8 cellular contexts compared by ENCODE assay signal in genomic region chr3:193788189-193788946, GRCh38.
DNase-seq lines count a peak whose midpoint lies in the region; ATAC-seq and TF ChIP-seq lines count a peak whose summit lies in the region.

No MANE protein-coding gene starts in this region.

- 0 out of 2 replicates have a peak overlapping the region, but pooled peaks have one; percentile 18 for H3K4me2 ChIP-seq in OCI-LY3 (ENCODE audit: low read length)

- no peak for TF ChIP-seq POLR2A in transverse colon (IDR thresholded peaks at IDR 0.05)

- ATAC-seq in HG03571 (IDR thresholded peaks at IDR 0.05; ENCODE audit: unreplicated experiment) (peak; percentile 55), lower lobe of right lung (peak; percentile 87 to 88)

- H3K36me3 ChIP-seq in OCI-LY3 (replicated peaks; ENCODE audit: low read depth, low read length) (no peaks in the 10 kb centered on the region), colonic mucosa (no peaks in the 10 kb centered on the region), lower lobe of right lung (no peaks in the 10 kb centered on the region), transverse colon (no peaks in the 10 kb centered on the region)

- no peak overlapping the region for H3K27ac ChIP-seq in OCI-LY3 (ENCODE audit: low read length)
- no peak overlapping the region for H3K27ac ChIP-seq in colonic mucosa
- no peak overlapping the region for H3K27ac ChIP-seq in lower lobe of right lung
- H3K27ac ChIP-seq in transverse colon = peak overlapping the region in 3 of 4 donors; percentile 18 to 44 (median 25)

- in situ Hi-C loops in Caki2 (cut with HindIII; ENCODE audit: low pct_unique_long_range_greater_than_20kb, low sequenced_read_pairs) = no loop called here
- in situ Hi-C loops in transverse colon (cut with MboI; ENCODE audit: low pct_ligation_motif_present in 1 of 4, low pct_unique_long_range_greater_than_20kb in 1 of 4, low sequenced_read_pairs in 3 of 4) = loop anchor here (5.0 to 25.0 kb wide), 6 partner anchors 174 to 526 kb away; partner anchors contain the start of gene HES1 (in 3 of the 4)

- no peak for TF ChIP-seq EP300 in transverse colon (IDR thresholded peaks at IDR 0.05; ENCODE audit: low read depth)

- no peak overlapping the region for H3K9ac ChIP-seq in OCI-LY3 (ENCODE audit: low read length)
- peak overlapping the region in 1 of 2 donors; percentile 46 for H3K9ac ChIP-seq in colonic mucosa (ENCODE audit: low read depth in 2 of 2, low read length in 2 of 2)

- H3K9me3 ChIP-seq in OCI-LY3 (ENCODE audit: insufficient read depth, low read length) (no peaks in the 10 kb centered on the region), colonic mucosa (no peaks in the 10 kb centered on the region), lower lobe of right lung (no peaks in the 10 kb centered on the region), transverse colon (no peaks in the 10 kb centered on the region)

- H3K27me3 ChIP-seq in OCI-LY3 (ENCODE audit: low read depth, low read length) (peaks cover 60% of the 10 kb centered on the region), colonic mucosa (no peaks in the 10 kb centered on the region), lower lobe of right lung (ENCODE audit: low read depth) (no peaks in the 10 kb centered on the region), transverse colon (no peaks in the 10 kb centered on the region)

- H3K4me1 ChIP-seq in OCI-LY3 (ENCODE audit: low read length) = peaks cover 8% of the 10 kb centered on the region
- H3K4me1 ChIP-seq in colonic mucosa = no peaks in the 10 kb centered on the region
- peaks cover 12% of the 10 kb centered on the region for H3K4me1 ChIP-seq in lower lobe of right lung
- peaks cover 0 to 23% (median 13%) of the 10 kb centered on the region in 4 donors for H3K4me1 ChIP-seq in transverse colon

- peak; percentile 89 for TF ChIP-seq CTCF in OCI-LY3 (IDR thresholded peaks at IDR 0.05; ENCODE audit: low read depth, low read length)
- peak; percentile 73 for TF ChIP-seq CTCF in colonic mucosa (IDR thresholded peaks at IDR 0.05)
- peak; percentile 81 for TF ChIP-seq CTCF in lower lobe of right lung (IDR thresholded peaks at IDR 0.05)
- peak; percentile 69 to 86 (median 75) for TF ChIP-seq CTCF in transverse colon (IDR thresholded peaks at IDR 0.05)

- DNase-seq in Caki2 (ENCODE audit: low read depth) = peak; percentile 25
- peak; percentile 63 for DNase-seq in GM19240 (ENCODE audit: insufficient read length, low spot score)
- DNase-seq in colonic mucosa = peak; percentile 76
- peak; percentile 63 for DNase-seq in lower lobe of right lung
- DNase-seq in transverse colon = peak; percentile 54
- no peak for DNase-seq in activated effector memory CD4-positive, alpha-beta T cell treated with anti-CD3 and anti-CD28 coated beads, Interleukin-2, amount 50 U/mL, for 16 hours

- intact Hi-C loops in colonic mucosa (cut with DNase I) (loop anchor here (10.0 kb wide), 2 partner anchors 176 to 206 kb away; no protein-coding TSS in a partner anchor), lower lobe of right lung (cut with DNase I) (loop anchor here (10.0 kb wide), 1 partner anchor 346 kb away; the partner anchor contains the start of gene HES1), transverse colon (cut with DNase I; ENCODE audit: low total_unique reads) (loop anchor here (5.0 kb wide), 1 partner anchor 349 kb away; the partner anchor contains the start of gene HES1)

- H2AFZ ChIP-seq in OCI-LY3 (ENCODE audit: low read depth, low read length) = no peak overlapping the region

- H3K4me3 ChIP-seq in OCI-LY3 (ENCODE audit: low read length) = no peak overlapping the region
- H3K4me3 ChIP-seq in colonic mucosa = no peak overlapping the region
- H3K4me3 ChIP-seq in lower lobe of right lung = no peak overlapping the region
- H3K4me3 ChIP-seq in transverse colon = no peak overlapping the region

- 29% methylated on average over 4 to 15 of the region's 15 CpGs for WGBS in transverse colon (ENCODE audit: low coverage in 1 of 2), 2 donors

- H3K79me2 ChIP-seq in OCI-LY3 (ENCODE audit: low read length) = no peaks in the 10 kb centered on the region

- no peaks in the 10 kb centered on the region for H4K20me1 ChIP-seq in OCI-LY3 (ENCODE audit: insufficient read depth, low read length)

Comparison
In these comparisons a context has a peak if more than half of its experiments do, and no peak if none do; other contexts are left out.
1. H3K27ac ChIP-seq: peak in transverse colon (3 of 4); none in OCI-LY3 (single experiment), colonic mucosa (single experiment) and lower lobe of right lung (single experiment).
2. Peak in every context shown above with its lines, with median percentiles within 50 percentile points of each other: CTCF ChIP-seq.